ENCODE assay signal across 1 cellular context in the genomic region with DNA sequence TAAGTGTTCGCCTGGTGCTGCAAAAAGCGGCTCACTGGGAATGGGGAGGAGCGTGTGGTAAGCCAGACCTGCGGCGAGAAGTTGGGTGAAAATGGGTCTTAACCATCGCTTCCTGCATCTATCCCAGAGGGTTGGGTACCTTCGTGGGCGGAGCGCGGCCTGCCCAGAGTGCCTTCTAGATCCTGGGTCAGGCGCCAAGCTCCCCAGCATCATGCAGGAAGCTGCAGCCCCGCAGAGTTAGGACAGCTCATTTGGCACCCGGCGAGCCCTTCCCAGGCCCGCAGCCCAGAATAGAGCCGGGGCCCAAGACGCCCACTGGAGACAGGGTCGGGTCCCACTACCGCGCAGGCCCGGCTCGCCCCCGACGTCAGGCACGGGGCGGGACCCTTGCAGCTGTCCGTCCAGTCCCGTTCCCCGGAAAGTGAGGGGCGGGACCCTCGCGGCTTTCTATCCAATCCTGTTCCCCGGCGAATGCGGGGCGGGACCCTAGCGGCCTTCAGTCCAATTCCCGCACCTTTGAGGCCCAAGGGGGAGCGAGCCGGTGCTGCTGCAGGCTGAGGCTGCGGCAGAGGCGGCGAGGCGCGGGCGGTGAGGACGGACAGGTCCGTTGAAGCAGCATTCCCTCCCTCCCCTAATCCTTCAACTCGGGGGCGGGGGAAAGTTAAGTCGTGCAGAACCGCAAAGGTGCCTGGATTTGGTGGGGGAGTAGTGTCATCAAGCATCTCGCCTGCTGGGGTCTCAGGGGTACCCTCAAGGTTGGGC.
TF ChIP-seq lines count a peak whose summit lies in the region.

TSS of gene CROT (plus strand) at position 499 of the 762 bp plus-strand sequence. CDS start 3,405 bp downstream, outside the sequence.

TF ChIP-seq in HEK293, 187 proteins besides CTCF, POLR2A, EP300 and RAD21 (continued from another document and continues in another):
- TF ChIP-seq ZNF555 (tag by site-specific recombination; conservative IDR thresholded peaks at IDR 0.05) (no peak), YY1 (tag by site-specific recombination; IDR thresholded peaks at IDR 0.05) (no peak), SP7 (tag by site-specific recombination; IDR thresholded peaks at IDR 0.05) (peak; percentile 47; the same call in 1 of the 2 replicates), ZNF449 (tag by site-specific recombination; IDR thresholded peaks at IDR 0.05) (no peak), ZNF114 (tag by site-specific recombination; IDR thresholded peaks at IDR 0.05) (no peak), ZSCAN30 (tag by site-specific recombination; IDR thresholded peaks at IDR 0.05) (peak; percentile 45), ZIC2 (tag by site-specific recombination; IDR thresholded peaks at IDR 0.05) (peak; percentile 39; the same call in 1 of the 2 replicates), EGR2 (tag by site-specific recombination; IDR thresholded peaks at IDR 0.05; ENCODE audit: low read depth) (peak; percentile 63; the same call in 1 of the 2 replicates), ZBTB8A (tag by site-specific recombination; IDR thresholded peaks at IDR 0.05) (peak; percentile 98), ZNF292 (tag by site-specific recombination; IDR thresholded peaks at IDR 0.05; ENCODE audit: borderline replicate concordance, low read depth) (no peak), ZNF391 (tag by site-specific recombination; IDR thresholded peaks at IDR 0.05; ENCODE audit: borderline replicate concordance, low read depth) (no peak), ZEB2 (tag by site-specific recombination; IDR thresholded peaks at IDR 0.05) (no peak), ZNF175 (tag by site-specific recombination; IDR thresholded peaks at IDR 0.05) (no peak), ZBTB17 (tag by site-specific recombination; IDR thresholded peaks at IDR 0.05) (peak; percentile 70; the same call in 1 of the 2 replicates), OVOL3 (tag by site-specific recombination; IDR thresholded peaks at IDR 0.05) (no peak), RBAK (tag by site-specific recombination; IDR thresholded peaks at IDR 0.05) (no peak), ZNF248 (tag by site-specific recombination; IDR thresholded peaks at IDR 0.05) (no peak), ZNF426 (tag by site-specific recombination; IDR thresholded peaks at IDR 0.05) (no peak), ZNF19 (tag by site-specific recombination; IDR thresholded peaks at IDR 0.05; ENCODE audit: low read depth) (no peak), HOXC10 (CRISPR knock-in tag; IDR thresholded peaks at IDR 0.05) (no peak), ZFHX2 (tag by site-specific recombination; conservative IDR thresholded peaks at IDR 0.05) (peak; percentile 72), HOXD13 (CRISPR knock-in tag; IDR thresholded peaks at IDR 0.05; ENCODE audit: borderline replicate concordance) (no peak), ZNF707 (tag by site-specific recombination; IDR thresholded peaks at IDR 0.05) (no peak), ZNF138 (tag by site-specific recombination; IDR thresholded peaks at IDR 0.05; ENCODE audit: borderline replicate concordance) (no peak), ZNF623 (tag by site-specific recombination; IDR thresholded peaks at IDR 0.05) (no peak), TRIM28 (IDR thresholded peaks at IDR 0.05; ENCODE audit: borderline replicate concordance, low read length) (peak; percentile 28; the same call in 1 of the 2 replicates), ZNF600 (tag by site-specific recombination; IDR thresholded peaks at IDR 0.05) (0 out of 2 replicates have a peak, but pooled peaks have one; percentile 81), ZNF354C (tag by site-specific recombination; IDR thresholded peaks at IDR 0.05; ENCODE audit: borderline replicate concordance, low read depth) (no peak), ZNF202 (tag by site-specific recombination; IDR thresholded peaks at IDR 0.05; ENCODE audit: borderline replicate concordance) (no peak), ZSCAN23 (tag by site-specific recombination; IDR thresholded peaks at IDR 0.05) (no peak), ZNF571 (tag by site-specific recombination; IDR thresholded peaks at IDR 0.05) (no peak), MZF1 (tag by site-specific recombination; IDR thresholded peaks at IDR 0.05; ENCODE audit: borderline replicate concordance) (0 out of 2 replicates have a peak, but pooled peaks have one; percentile 15), SCRT2 (tag by site-specific recombination; IDR thresholded peaks at IDR 0.05) (no peak), BCL11B (tag by site-specific recombination; IDR thresholded peaks at IDR 0.05; ENCODE audit: low read depth) (no peak)
- TF ChIP-seq, protein P1, sequence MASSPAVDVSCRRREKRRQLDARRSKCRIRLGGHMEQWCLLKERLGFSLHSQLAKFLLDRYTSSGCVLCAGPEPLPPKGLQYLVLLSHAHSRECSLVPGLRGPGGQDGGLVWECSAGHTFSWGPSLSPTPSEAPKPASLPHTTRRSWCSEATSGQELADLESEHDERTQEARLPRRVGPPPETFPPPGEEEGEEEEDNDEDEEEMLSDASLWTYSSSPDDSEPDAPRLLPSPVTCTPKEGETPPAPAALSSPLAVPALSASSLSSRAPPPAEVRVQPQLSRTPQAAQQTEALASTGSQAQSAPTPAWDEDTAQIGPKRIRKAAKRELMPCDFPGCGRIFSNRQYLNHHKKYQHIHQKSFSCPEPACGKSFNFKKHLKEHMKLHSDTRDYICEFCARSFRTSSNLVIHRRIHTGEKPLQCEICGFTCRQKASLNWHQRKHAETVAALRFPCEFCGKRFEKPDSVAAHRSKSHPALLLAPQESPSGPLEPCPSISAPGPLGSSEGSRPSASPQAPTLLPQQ (tag by site-specific recombination; IDR thresholded peaks at IDR 0.05): peak; percentile 91
- TF ChIP-seq, protein P2, sequence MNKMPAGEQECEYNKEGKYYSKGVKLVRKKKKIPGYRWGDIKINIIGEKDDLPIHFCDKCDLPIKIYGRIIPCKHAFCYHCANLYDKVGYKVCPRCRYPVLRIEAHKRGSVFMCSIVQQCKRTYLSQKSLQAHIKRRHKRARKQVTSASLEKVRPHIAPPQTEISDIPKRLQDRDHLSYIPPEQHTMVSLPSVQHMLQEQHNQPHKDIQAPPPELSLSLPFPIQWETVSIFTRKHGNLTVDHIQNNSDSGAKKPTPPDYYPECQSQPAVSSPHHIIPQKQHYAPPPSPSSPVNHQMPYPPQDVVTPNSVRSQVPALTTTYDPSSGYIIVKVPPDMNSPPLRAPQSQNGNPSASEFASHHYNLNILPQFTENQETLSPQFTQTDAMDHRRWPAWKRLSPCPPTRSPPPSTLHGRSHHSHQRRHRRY (tag by site-specific recombination; IDR thresholded peaks at IDR 0.05): no peak
- TF ChIP-seq, protein P3, sequence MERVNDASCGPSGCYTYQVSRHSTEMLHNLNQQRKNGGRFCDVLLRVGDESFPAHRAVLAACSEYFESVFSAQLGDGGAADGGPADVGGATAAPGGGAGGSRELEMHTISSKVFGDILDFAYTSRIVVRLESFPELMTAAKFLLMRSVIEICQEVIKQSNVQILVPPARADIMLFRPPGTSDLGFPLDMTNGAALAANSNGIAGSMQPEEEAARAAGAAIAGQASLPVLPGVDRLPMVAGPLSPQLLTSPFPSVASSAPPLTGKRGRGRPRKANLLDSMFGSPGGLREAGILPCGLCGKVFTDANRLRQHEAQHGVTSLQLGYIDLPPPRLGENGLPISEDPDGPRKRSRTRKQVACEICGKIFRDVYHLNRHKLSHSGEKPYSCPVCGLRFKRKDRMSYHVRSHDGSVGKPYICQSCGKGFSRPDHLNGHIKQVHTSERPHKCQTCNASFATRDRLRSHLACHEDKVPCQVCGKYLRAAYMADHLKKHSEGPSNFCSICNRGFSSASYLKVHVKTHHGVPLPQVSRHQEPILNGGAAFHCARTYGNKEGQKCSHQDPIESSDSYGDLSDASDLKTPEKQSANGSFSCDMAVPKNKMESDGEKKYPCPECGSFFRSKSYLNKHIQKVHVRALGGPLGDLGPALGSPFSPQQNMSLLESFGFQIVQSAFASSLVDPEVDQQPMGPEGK (tag by site-specific recombination; IDR thresholded peaks at IDR 0.05): peak; percentile 72
- TF ChIP-seq, protein P4, sequence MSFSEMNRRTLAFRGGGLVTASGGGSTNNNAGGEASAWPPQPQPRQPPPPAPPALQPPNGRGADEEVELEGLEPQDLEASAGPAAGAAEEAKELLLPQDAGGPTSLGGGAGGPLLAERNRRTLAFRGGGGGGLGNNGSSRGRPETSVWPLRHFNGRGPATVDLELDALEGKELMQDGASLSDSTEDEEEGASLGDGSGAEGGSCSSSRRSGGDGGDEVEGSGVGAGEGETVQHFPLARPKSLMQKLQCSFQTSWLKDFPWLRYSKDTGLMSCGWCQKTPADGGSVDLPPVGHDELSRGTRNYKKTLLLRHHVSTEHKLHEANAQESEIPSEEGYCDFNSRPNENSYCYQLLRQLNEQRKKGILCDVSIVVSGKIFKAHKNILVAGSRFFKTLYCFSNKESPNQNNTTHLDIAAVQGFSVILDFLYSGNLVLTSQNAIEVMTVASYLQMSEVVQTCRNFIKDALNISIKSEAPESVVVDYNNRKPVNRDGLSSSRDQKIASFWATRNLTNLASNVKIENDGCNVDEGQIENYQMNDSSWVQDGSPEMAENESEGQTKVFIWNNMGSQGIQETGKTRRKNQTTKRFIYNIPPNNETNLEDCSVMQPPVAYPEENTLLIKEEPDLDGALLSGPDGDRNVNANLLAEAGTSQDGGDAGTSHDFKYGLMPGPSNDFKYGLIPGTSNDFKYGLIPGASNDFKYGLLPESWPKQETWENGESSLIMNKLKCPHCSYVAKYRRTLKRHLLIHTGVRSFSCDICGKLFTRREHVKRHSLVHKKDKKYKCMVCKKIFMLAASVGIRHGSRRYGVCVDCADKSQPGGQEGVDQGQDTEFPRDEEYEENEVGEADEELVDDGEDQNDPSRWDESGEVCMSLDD (tag by site-specific recombination; IDR thresholded peaks at IDR 0.05): peak; percentile 60; the same call in 1 of the 2 replicates
- TF ChIP-seq, protein P5, sequence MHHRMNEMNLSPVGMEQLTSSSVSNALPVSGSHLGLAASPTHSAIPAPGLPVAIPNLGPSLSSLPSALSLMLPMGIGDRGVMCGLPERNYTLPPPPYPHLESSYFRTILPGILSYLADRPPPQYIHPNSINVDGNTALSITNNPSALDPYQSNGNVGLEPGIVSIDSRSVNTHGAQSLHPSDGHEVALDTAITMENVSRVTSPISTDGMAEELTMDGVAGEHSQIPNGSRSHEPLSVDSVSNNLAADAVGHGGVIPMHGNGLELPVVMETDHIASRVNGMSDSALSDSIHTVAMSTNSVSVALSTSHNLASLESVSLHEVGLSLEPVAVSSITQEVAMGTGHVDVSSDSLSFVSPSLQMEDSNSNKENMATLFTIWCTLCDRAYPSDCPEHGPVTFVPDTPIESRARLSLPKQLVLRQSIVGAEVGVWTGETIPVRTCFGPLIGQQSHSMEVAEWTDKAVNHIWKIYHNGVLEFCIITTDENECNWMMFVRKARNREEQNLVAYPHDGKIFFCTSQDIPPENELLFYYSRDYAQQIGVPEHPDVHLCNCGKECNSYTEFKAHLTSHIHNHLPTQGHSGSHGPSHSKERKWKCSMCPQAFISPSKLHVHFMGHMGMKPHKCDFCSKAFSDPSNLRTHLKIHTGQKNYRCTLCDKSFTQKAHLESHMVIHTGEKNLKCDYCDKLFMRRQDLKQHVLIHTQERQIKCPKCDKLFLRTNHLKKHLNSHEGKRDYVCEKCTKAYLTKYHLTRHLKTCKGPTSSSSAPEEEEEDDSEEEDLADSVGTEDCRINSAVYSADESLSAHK (tag by site-specific recombination; IDR thresholded peaks at IDR 0.05): no peak; the same call in 1 of the 2 replicates
- TF ChIP-seq, protein P6, sequence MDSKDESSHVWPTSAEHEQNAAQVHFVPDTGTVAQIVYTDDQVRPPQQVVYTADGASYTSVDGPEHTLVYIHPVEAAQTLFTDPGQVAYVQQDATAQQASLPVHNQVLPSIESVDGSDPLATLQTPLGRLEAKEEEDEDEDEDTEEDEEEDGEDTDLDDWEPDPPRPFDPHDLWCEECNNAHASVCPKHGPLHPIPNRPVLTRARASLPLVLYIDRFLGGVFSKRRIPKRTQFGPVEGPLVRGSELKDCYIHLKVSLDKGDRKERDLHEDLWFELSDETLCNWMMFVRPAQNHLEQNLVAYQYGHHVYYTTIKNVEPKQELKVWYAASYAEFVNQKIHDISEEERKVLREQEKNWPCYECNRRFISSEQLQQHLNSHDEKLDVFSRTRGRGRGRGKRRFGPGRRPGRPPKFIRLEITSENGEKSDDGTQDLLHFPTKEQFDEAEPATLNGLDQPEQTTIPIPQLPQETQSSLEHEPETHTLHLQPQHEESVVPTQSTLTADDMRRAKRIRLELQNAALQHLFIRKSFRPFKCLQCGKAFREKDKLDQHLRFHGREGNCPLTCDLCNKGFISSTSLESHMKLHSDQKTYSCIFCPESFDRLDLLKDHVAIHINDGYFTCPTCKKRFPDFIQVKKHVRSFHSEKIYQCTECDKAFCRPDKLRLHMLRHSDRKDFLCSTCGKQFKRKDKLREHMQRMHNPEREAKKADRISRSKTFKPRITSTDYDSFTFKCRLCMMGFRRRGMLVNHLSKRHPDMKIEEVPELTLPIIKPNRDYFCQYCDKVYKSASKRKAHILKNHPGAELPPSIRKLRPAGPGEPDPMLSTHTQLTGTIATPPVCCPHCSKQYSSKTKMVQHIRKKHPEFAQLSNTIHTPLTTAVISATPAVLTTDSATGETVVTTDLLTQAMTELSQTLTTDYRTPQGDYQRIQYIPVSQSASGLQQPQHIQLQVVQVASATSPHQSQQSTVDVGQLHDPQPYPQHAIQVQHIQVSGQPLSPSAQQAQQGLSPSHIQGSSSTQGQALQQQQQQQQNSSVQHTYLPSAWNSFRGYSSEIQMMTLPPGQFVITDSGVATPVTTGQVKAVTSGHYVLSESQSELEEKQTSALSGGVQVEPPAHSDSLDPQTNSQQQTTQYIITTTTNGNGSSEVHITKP (tag by site-specific recombination; IDR thresholded peaks at IDR 0.05): peak; percentile 77
- TF ChIP-seq, protein P7, sequence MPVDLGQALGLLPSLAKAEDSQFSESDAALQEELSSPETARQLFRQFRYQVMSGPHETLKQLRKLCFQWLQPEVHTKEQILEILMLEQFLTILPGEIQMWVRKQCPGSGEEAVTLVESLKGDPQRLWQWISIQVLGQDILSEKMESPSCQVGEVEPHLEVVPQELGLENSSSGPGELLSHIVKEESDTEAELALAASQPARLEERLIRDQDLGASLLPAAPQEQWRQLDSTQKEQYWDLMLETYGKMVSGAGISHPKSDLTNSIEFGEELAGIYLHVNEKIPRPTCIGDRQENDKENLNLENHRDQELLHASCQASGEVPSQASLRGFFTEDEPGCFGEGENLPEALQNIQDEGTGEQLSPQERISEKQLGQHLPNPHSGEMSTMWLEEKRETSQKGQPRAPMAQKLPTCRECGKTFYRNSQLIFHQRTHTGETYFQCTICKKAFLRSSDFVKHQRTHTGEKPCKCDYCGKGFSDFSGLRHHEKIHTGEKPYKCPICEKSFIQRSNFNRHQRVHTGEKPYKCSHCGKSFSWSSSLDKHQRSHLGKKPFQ (tag by site-specific recombination; IDR thresholded peaks at IDR 0.05): no peak
